Comparison of ENCODE assay signal across 8 cellular contexts in genomic region chr22:30044369-30044768, GRCh38. TPM values are rescaled to one million over a fixed set of nuclear protein-coding genes. Genes with fewer than 3 reads are reported as not detected.
A peak's percentile ranks its signal among the peaks of the same experiment; 100 is the strongest.
DNase-seq lines count a peak whose midpoint lies in the region; ATAC-seq, FAIRE-seq and TF ChIP-seq lines count a peak whose summit lies in the region.

No MANE protein-coding gene starts in this region.

- no peak for TF ChIP-seq CTCF in chondrocyte (IDR thresholded peaks at IDR 0.05)

- H3K27me3 ChIP-seq in BLaER1 (no peaks in the 10 kb centered on the region), mucosa of rectum (ENCODE audit: control insufficient read depth in 2 of 2, insufficient read depth in 2 of 2, low read length in 2 of 2) (no peaks in the 10 kb centered on the region)

- H3K4me3 ChIP-seq in BLaER1 (no peak overlapping the region), mucosa of rectum (ENCODE audit: low read length in 2 of 2) (no peak overlapping the region)

- no peaks in the 10 kb centered on the region for H3K27me3 Mint-ChIP-seq in chondrocyte (ENCODE audit: low read depth)

- peak overlapping the region; percentile 78 for H3K27ac Mint-ChIP-seq in chondrocyte (ENCODE audit: unreplicated experiment)

- H3K36me3 ChIP-seq in BLaER1, result peaks cover 53% of the 10 kb centered on the region
- H3K36me3 ChIP-seq in mucosa of rectum (ENCODE audit: control insufficient read depth in 2 of 2, insufficient read depth in 2 of 2, low read length in 2 of 2), result no peaks in the 10 kb centered on the region

- H3K9me3 Mint-ChIP-seq in chondrocyte (ENCODE audit: low read depth), result no peaks in the 10 kb centered on the region

- H3K27ac ChIP-seq in BLaER1, result no peak overlapping the region
- H3K27ac ChIP-seq in mucosa of rectum (ENCODE audit: low read depth in 2 of 2, low read length in 2 of 2), result peak overlapping the region; percentile 60 to 63

- H3K9me3 ChIP-seq in BLaER1, result peaks cover 6% of the 10 kb centered on the region; the same call in 1 of the 2 replicates
- H3K9me3 ChIP-seq in mucosa of rectum (ENCODE audit: control insufficient read depth in 2 of 2, low read length in 2 of 2), result no peaks in the 10 kb centered on the region

- no peaks in the 10 kb centered on the region for H3K36me3 Mint-ChIP-seq in chondrocyte (ENCODE audit: low read depth)

- no peak overlapping the region for H3K4me3 Mint-ChIP-seq in chondrocyte (ENCODE audit: unreplicated experiment)

- no peak overlapping the region for H3K9ac ChIP-seq in BLaER1
- no peak overlapping the region for H3K9ac ChIP-seq in mucosa of rectum (ENCODE audit: low read depth in 1 of 2, low read length in 2 of 2)

- no peak for FAIRE-seq in GM12892 (lab: Jason Lieb, UNC)

- DNase-seq in LHCN-M2 (ENCODE audit: low read depth), result peak; percentile 84
- no peak for DNase-seq in chondrocyte (ENCODE audit: low spot score)
- no peak for DNase-seq in NCI-H748 treated with DMSO at 0.1 percent for 48 hours (lab: John Stamatoyannopoulos, UW)
- no peak for DNase-seq in middle frontal gyrus (ENCODE audit: extremely low spot score, low spot score)
- DNase-seq in GM12892 (ENCODE audit: insufficient read length), result no peak

- TF ChIP-seq POLR2A in GM12892 (IDR thresholded peaks at IDR 0.05; ENCODE audit: low read depth, low read length), result no peak

- no peaks in the 10 kb centered on the region for H4K20me1 ChIP-seq in BLaER1

- H3K4me1 Mint-ChIP-seq in chondrocyte (ENCODE audit: low read depth), result peaks cover 21% of the 10 kb centered on the region

- no peak for ATAC-seq in HG03521 (IDR thresholded peaks at IDR 0.05; ENCODE audit: unreplicated experiment)

- H3K4me1 ChIP-seq in BLaER1 (peaks cover 31% of the 10 kb centered on the region), mucosa of rectum (ENCODE audit: control insufficient read depth in 2 of 2, insufficient read depth in 2 of 2, low read length in 2 of 2) (peaks cover 8 to 14% of the 10 kb centered on the region in 2 donors)

- peak overlapping the region; percentile 35; the same call in 1 of the 2 replicates for H3K4me2 ChIP-seq in BLaER1

RNA-seq across cellular contexts. Expression of gene HORMAD2, which starts 35.9 kb away (rescaled TPM):
- not detected in 2 replicates for total RNA-seq in LHCN-M2 (2014; rRNA removed)
- not detected for polyA plus RNA-seq in LHCN-M2 (2012)
- not detected in 3 replicates for total RNA-seq in chondrocyte
- not detected for polyA plus RNA-seq in GM12892 (2012; ENCODE audit: missing spikeins)
